8 cellular contexts compared by ENCODE assay signal in the genomic region with DNA sequence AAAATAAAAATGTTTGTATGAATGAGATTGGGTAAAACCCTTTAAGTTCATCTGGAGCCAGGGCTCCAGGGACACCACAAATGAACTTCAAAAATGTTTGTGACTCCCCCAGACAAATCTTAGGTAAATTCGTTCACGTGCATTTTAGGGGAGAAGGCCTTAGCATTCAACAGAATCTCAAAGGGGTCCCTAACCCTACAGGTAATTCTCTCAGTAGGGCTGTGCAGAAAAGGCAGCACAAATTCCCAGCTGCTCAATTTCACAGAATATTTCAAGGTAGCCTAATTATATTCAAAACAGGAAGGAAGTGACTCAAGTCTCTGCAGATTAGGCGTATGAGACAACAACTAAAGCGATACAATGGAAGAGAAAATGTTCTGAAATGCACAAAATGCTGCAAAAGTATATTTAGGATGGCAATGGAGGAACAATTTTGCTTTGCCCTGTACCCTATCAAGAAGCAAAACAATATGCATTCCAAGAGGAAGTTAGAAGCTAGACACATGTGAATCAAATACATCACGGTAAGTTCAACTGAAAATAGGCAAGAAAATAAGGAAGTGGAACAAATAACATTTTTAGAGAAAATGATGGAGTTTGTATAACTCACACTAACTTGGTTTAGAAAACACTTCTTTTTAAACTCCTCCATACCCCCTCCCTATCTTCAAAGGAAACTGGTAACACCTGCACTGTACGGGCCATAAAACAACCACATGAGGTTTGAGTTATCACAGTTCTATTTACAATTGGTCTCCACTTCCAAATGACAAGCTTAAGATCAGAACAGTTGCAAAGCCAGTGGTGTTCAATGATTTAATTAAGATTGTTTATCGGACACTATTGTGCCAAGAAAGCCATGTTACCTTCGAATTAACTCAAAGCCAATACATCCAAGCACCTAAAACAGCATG. TPM values are rescaled to one million over a fixed set of nuclear protein-coding genes. Genes with fewer than 3 reads are reported as not detected.
A peak's percentile ranks its signal among the peaks of the same experiment; 100 is the strongest.
DNase-seq lines count a peak whose midpoint lies in the region; ATAC-seq lines count a peak whose summit lies in the region.

No MANE protein-coding gene starts in this region.

- H3K4me3 ChIP-seq in stomach smooth muscle (ENCODE audit: low read length in 2 of 2) = peak overlapping the region; percentile 79 to 92

- peak overlapping the region; percentile 97 for H3K27ac Mint-ChIP-seq in activated CD4-positive, alpha-beta T cell treated with anti-CD3 and anti-CD28 coated beads for 36 hours
- peak overlapping the region; percentile 90 for H3K27ac Mint-ChIP-seq in T-helper 2 cell treated with Interferon-gamma antibody and Interleukin-4, amounts not matched to agents 5 μg/mL and 100 μg/mL, for 36 hours

- peak overlapping the region in 1 of 2 donors; percentile 84 for H3K9ac ChIP-seq in stomach smooth muscle (ENCODE audit: low read length in 2 of 2)

- DNase-seq in activated CD4-positive, alpha-beta T cell treated with anti-CD3 and anti-CD28 coated beads for 36 hours = no peak
- DNase-seq in activated CD4-positive, alpha-beta T cell treated with anti-CD3 and anti-CD28 coated beads for 48 hours = no peak
- no peak for DNase-seq in T-helper 2 cell treated with Interferon-gamma antibody and Interleukin-4, amounts not matched to agents 5 μg/mL and 100 μg/mL, for 36 hours (ENCODE audit: low spot score)
- DNase-seq in germinal center (ENCODE audit: low spot score) (peak; percentile 42), cortex of kidney (lab: John Stamatoyannopoulos, UW) (no peak), DMS79 (lab: John Stamatoyannopoulos, UW) (no peak), GM19240 (ENCODE audit: insufficient read length, low spot score) (no peak)

- peak overlapping the region; percentile 99 for H3K4me3 Mint-ChIP-seq in activated CD4-positive, alpha-beta T cell treated with anti-CD3 and anti-CD28 coated beads for 36 hours
- peak overlapping the region; percentile 89 for H3K4me3 Mint-ChIP-seq in T-helper 2 cell treated with Interferon-gamma antibody and Interleukin-4, amounts not matched to agents 5 μg/mL and 100 μg/mL, for 36 hours

- H3K36me3 Mint-ChIP-seq in activated CD4-positive, alpha-beta T cell treated with anti-CD3 and anti-CD28 coated beads for 36 hours (ENCODE audit: low read depth) = peaks cover 21% of the 10 kb centered on the region
- peaks cover 38% of the 10 kb centered on the region for H3K36me3 Mint-ChIP-seq in T-helper 2 cell treated with Interferon-gamma antibody and Interleukin-4, amounts not matched to agents 5 μg/mL and 100 μg/mL, for 36 hours (ENCODE audit: low read depth)

- no peaks in the 10 kb centered on the region for H3K27me3 ChIP-seq in stomach smooth muscle (ENCODE audit: control insufficient read depth in 1 of 2, insufficient read depth in 2 of 2, low read length in 2 of 2)

- POLR2A ChIA-PET in activated CD4-positive, alpha-beta T cell treated with anti-CD3 and anti-CD28 coated beads for 36 hours (lab: Charles Lee) = interaction anchor here (0.6 kb wide), 1 partner anchor 21 kb away, joined by 11 read pairs; no protein-coding TSS in a partner anchor

- ATAC-seq in activated CD4-positive, alpha-beta T cell treated with anti-CD3 and anti-CD28 coated beads for 36 hours = no peak

- CTCF ChIA-PET in activated CD4-positive, alpha-beta T cell treated with anti-CD3 and anti-CD28 coated beads for 36 hours (lab: Charles Lee) = interaction anchor here (0.7 to 2.1 kb wide), 3 partner anchors 10 to 134 kb away, joined by 3 to 6 read pairs (median 4); no protein-coding TSS in a partner anchor

- intact Hi-C loops in activated CD4-positive, alpha-beta T cell treated with anti-CD3 and anti-CD28 coated beads for 36 hours (cut with DNase I, micrococcal nuclease) = loop anchor here (2.0 to 5.0 kb wide), 5 partner anchors 14 to 588 kb away; a partner anchor contains a TSS

- peaks cover 66% of the 10 kb centered on the region for H3K4me1 Mint-ChIP-seq in activated CD4-positive, alpha-beta T cell treated with anti-CD3 and anti-CD28 coated beads for 36 hours
- peaks cover 34% of the 10 kb centered on the region for H3K4me1 Mint-ChIP-seq in T-helper 2 cell treated with Interferon-gamma antibody and Interleukin-4, amounts not matched to agents 5 μg/mL and 100 μg/mL, for 36 hours (ENCODE audit: low read depth)

- peaks cover 21% of the 10 kb centered on the region for H3K4me1 ChIP-seq in stomach smooth muscle (ENCODE audit: control insufficient read depth, insufficient read depth, low read length)

- H3K9me3 ChIP-seq in stomach smooth muscle (ENCODE audit: control insufficient read depth in 2 of 2, low read length in 2 of 2) = no peaks in the 10 kb centered on the region

- no peak overlapping the region for H3K27ac ChIP-seq in stomach smooth muscle (ENCODE audit: low read length)

- H3K9me3 Mint-ChIP-seq in activated CD4-positive, alpha-beta T cell treated with anti-CD3 and anti-CD28 coated beads for 36 hours (ENCODE audit: low read depth) = no peaks in the 10 kb centered on the region
- no peaks in the 10 kb centered on the region for H3K9me3 Mint-ChIP-seq in T-helper 2 cell treated with Interferon-gamma antibody and Interleukin-4, amounts not matched to agents 5 μg/mL and 100 μg/mL, for 36 hours

- no peaks in the 10 kb centered on the region for H3K27me3 Mint-ChIP-seq in activated CD4-positive, alpha-beta T cell treated with anti-CD3 and anti-CD28 coated beads for 36 hours
- H3K27me3 Mint-ChIP-seq in T-helper 2 cell treated with Interferon-gamma antibody and Interleukin-4, amounts not matched to agents 5 μg/mL and 100 μg/mL, for 36 hours (ENCODE audit: low read depth) = no peaks in the 10 kb centered on the region

- peaks cover 0 to 9% of the 10 kb centered on the region in 2 donors for H3K36me3 ChIP-seq in stomach smooth muscle (ENCODE audit: control insufficient read depth in 2 of 2, insufficient read depth in 2 of 2, low read length in 2 of 2)

RNA-seq across cellular contexts. Expression of a gene that starts 1.6 kb away (rescaled TPM):
- total RNA-seq in activated CD4-positive, alpha-beta T cell treated with anti-CD3 and anti-CD28 coated beads for 36 hours = 10 to 100 TPM; 50.2 to 58.2 TPM

RNA-seq across cellular contexts. Expression of a gene that starts 4.7 kb away (rescaled TPM):
- total RNA-seq in activated CD4-positive, alpha-beta T cell treated with anti-CD3 and anti-CD28 coated beads for 36 hours = 10 to 100 TPM; 38.2 to 39.8 TPM

RNA-seq across cellular contexts. Expression of a gene that starts 53.8 kb away (rescaled TPM):
- total RNA-seq in activated CD4-positive, alpha-beta T cell treated with anti-CD3 and anti-CD28 coated beads for 36 hours = 10 to 100 TPM; 10.2 to 10.5 TPM
